1 cellular context compared by ENCODE assay signal in genomic region chr15:89307046-89307587, GRCh38.
TF ChIP-seq lines count a peak whose summit lies in the region.

No MANE protein-coding gene starts in this region.

TF ChIP-seq in endothelial cell of umbilical vein, 7 proteins besides CTCF, POLR2A, EP300 and RAD21:
- TF ChIP-seq JUN (IDR thresholded peaks at IDR 0.05; ENCODE audit: borderline replicate concordance, insufficient read depth, insufficient read length, low read depth), result peak; percentile 27
- no peak for TF ChIP-seq MAX (IDR thresholded peaks at IDR 0.05; ENCODE audit: insufficient read depth, insufficient read length)
- peak; percentile 79 for TF ChIP-seq FOS (IDR thresholded peaks at IDR 0.05; ENCODE audit: borderline replicate concordance, insufficient read depth, low read length)
